ENCODE assay signal across 1 cellular context in the genomic region with DNA sequence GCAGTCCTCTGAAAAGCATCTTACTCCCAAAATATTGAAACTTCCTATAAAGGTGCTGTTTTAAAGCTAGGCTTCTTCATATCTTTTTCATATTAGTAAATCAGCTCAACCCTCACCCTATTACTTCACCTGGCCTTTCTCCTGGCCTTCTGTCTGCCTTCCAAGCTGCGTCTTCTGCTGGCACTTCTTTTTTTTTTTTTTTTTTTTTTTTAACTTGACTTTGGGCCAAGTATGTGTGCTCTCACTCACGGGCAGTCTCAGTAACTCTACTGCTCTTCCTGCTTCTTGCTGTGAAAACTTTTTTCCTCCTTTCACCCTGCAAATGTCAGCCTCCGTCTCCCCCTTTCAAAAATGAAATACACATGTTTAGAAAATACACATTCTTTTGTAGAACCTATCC.
TF ChIP-seq lines count a peak whose summit lies in the region.

No MANE protein-coding gene starts in this region.

TF ChIP-seq in GM23338, 12 proteins besides CTCF, POLR2A, EP300 and RAD21 (continued from another document):
- TF ChIP-seq, protein P1, sequence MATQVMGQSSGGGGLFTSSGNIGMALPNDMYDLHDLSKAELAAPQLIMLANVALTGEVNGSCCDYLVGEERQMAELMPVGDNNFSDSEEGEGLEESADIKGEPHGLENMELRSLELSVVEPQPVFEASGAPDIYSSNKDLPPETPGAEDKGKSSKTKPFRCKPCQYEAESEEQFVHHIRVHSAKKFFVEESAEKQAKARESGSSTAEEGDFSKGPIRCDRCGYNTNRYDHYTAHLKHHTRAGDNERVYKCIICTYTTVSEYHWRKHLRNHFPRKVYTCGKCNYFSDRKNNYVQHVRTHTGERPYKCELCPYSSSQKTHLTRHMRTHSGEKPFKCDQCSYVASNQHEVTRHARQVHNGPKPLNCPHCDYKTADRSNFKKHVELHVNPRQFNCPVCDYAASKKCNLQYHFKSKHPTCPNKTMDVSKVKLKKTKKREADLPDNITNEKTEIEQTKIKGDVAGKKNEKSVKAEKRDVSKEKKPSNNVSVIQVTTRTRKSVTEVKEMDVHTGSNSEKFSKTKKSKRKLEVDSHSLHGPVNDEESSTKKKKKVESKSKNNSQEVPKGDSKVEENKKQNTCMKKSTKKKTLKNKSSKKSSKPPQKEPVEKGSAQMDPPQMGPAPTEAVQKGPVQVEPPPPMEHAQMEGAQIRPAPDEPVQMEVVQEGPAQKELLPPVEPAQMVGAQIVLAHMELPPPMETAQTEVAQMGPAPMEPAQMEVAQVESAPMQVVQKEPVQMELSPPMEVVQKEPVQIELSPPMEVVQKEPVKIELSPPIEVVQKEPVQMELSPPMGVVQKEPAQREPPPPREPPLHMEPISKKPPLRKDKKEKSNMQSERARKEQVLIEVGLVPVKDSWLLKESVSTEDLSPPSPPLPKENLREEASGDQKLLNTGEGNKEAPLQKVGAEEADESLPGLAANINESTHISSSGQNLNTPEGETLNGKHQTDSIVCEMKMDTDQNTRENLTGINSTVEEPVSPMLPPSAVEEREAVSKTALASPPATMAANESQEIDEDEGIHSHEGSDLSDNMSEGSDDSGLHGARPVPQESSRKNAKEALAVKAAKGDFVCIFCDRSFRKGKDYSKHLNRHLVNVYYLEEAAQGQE (IDR thresholded peaks at IDR 0.05; ENCODE audit: unreplicated experiment) = no peak
- no peak for TF ChIP-seq NANOG (IDR thresholded peaks at IDR 0.05; ENCODE audit: borderline replicate concordance)
